ENCODE assay signal across 8 cellular contexts in the genomic region with DNA sequence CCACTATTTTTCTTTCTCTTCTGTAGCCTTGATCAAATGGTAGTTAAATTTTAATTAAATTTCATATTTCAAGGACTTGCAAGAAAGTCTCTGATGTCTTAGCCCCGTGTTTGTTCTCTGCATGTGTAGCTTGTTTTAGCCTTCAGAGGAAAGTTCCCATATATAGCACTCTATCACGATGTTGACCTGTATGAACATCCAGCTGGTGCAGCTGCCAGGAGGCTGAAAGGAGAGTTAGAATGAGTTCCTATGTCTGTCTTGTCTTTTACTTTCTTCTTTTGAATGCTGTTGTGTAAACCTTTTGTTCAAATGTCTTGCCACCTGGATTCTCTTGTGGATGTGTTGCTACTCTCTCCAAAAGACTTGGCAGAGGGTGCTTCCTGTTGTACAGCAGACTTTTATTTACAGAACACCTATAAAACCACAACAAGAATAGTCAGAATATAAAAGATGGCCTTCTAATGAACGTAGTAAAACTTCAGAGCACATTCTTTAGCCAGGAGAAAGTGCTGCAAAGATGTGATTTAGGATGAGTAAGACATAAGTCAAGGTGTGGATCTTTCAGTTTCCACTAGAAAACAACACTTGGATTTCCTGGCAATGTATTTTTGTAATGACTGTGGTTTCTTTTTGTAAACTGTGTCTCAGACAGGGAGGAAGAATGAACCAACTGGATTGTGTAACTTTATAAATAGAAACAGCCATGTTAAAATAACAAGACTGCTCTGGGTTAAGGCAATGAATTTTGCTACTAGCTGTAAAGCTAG. TPM values are rescaled to one million over a fixed set of nuclear protein-coding genes. Genes with fewer than 3 reads are reported as not detected.
A peak's percentile ranks its signal among the peaks of the same experiment; 100 is the strongest.
DNase-seq lines count a peak whose midpoint lies in the region; ATAC-seq and TF ChIP-seq lines count a peak whose summit lies in the region.

No MANE protein-coding gene starts in this region.

- TF ChIP-seq CTCF in HFF-Myc (IDR thresholded peaks at IDR 0.05; ENCODE audit: low read depth, low read length, missing control alignments) (no peak), VCaP (conservative IDR thresholded peaks at IDR 0.05) (no peak)
- no peak for TF ChIP-seq CTCF in CD4-positive, alpha-beta T cell (IDR thresholded peaks at IDR 0.05)

- intact Hi-C loops in left colon (cut with DNase I, micrococcal nuclease), result no loop called here
- intact Hi-C loops in CD4-positive, alpha-beta T cell (cut with DNase I, micrococcal nuclease), result no loop called here

- peak overlapping the region; percentile 99 for H3K27ac ChIP-seq in VCaP
- no peak overlapping the region for H3K27ac ChIP-seq in CD4-positive, alpha-beta T cell (ENCODE audit: low read depth, low read length)

- peak; percentile 77 for DNase-seq in AG08395 (ENCODE audit: low spot score)
- DNase-seq in HFF-Myc (ENCODE audit: extremely low read depth, low read depth), result peak; percentile 66
- peak; percentile 87 for DNase-seq in kidney glomerular epithelial cell (lab: John Stamatoyannopoulos, UW)
- DNase-seq in left colon, result no peak
- DNase-seq in activated CD4-positive, alpha-beta T cell treated with anti-CD3 and anti-CD28 coated beads, Interleukin-2, amount 50 U/mL, for 48 hours, result no peak
- DNase-seq in NCI-H524 (lab: John Stamatoyannopoulos, UW), result no peak
- DNase-seq in CD4-positive, alpha-beta T cell, result no peak

- no peak for ATAC-seq in left colon
- ATAC-seq in CD4-positive, alpha-beta T cell (ENCODE audit: poor library complexity), result no peak

- H3K4me3 Mint-ChIP-seq in CD4-positive, alpha-beta T cell, result no peak overlapping the region

- no peaks in the 10 kb centered on the region for H3K9me3 ChIP-seq in CD4-positive, alpha-beta T cell (ENCODE audit: control insufficient read depth, low read length)

- no peaks in the 10 kb centered on the region for H3K4me1 Mint-ChIP-seq in CD4-positive, alpha-beta T cell (ENCODE audit: low read depth)

- H3K4me3 ChIP-seq in HFF-Myc (replicated peaks; ENCODE audit: low read depth, low read length), result no peak overlapping the region

- no peaks in the 10 kb centered on the region for H3K36me3 Mint-ChIP-seq in CD4-positive, alpha-beta T cell (ENCODE audit: low read depth)

- H3K27ac Mint-ChIP-seq in CD4-positive, alpha-beta T cell, result no peak overlapping the region

- no peaks in the 10 kb centered on the region for H3K27me3 Mint-ChIP-seq in CD4-positive, alpha-beta T cell

- CTCF ChIA-PET in CD4-positive, alpha-beta T cell (lab: Charles Lee), result no interaction called here

- H3K27me3 ChIP-seq in CD4-positive, alpha-beta T cell (ENCODE audit: control insufficient read depth, insufficient read depth, low read length), result no peaks in the 10 kb centered on the region

- POLR2A ChIA-PET in CD4-positive, alpha-beta T cell (lab: Charles Lee), result no interaction called here

- H3K9me3 Mint-ChIP-seq in CD4-positive, alpha-beta T cell, result peaks cover 7% of the 10 kb centered on the region

RNA-seq across cellular contexts. Expression of gene NAV3, which starts 17.2 kb away (rescaled TPM):
- 1 to 10 TPM; 1.3 to 1.5 TPM for total RNA-seq in left colon
- not detected for total RNA-seq in CD4-positive, alpha-beta T cell

Comparison
In these comparisons a context has a peak if more than half of its experiments do, and no peak if none do; other contexts are left out.
1. DNase-seq: peak in AG08395 (single experiment), HFF-Myc (single experiment) and kidney glomerular epithelial cell (single experiment); none in left colon (0 of 2), activated CD4-positive, alpha-beta T cell treated with anti-CD3 and anti-CD28 coated beads, Interleukin-2, amount 50 U/mL, for 48 hours (0 of 2), NCI-H524 (0 of 2) and CD4-positive, alpha-beta T cell (0 of 10).